27 cellular contexts compared by ENCODE assay signal in genomic region chr6:50249493-50249892, GRCh38.
DNase-seq lines count a peak whose midpoint lies in the region; ATAC-seq and TF ChIP-seq lines count a peak whose summit lies in the region.
"Had no signal": no experiment of that assay in that cellular context is flagged by ENCODE, and none has a peak within 500 bp of the region (broad histone marks: within the 10 kb centered on the region; RNA-seq: fewer than 3 reads in every experiment).

No MANE protein-coding gene starts in this region.

- WGBS in IMR-90 (ENCODE audit: extremely low coverage in 2 of 2, insufficient read length in 1 of 2), 2 experiments, result no CpG with 5 or more reads among the region's 2 CpGs
- no CpG with 5 or more reads among the region's 2 CpGs for WGBS in H9 (ENCODE audit: extremely low coverage, insufficient read length, low lambda C conversion rate)

- no peak overlapping the region for H2BK12ac ChIP-seq in H9 (ENCODE audit: insufficient read length, low read depth, low read length)

- H3K36me3 Mint-ChIP-seq in immature natural killer cell (no peaks in the 10 kb centered on the region), H9 (ENCODE audit: insufficient read depth in 1 of 3, low read depth in 3 of 3) (no peaks in the 10 kb centered on the region)
- H3K36me3 Mint-ChIP-seq: CD8-positive, alpha-beta T cell; natural killer cell had no signal

- no peak overlapping the region for H2AK5ac ChIP-seq in IMR-90 (ENCODE audit: low read depth, low read length)
- H2AK5ac ChIP-seq in H9 (ENCODE audit: insufficient read length, low read length), result no peak overlapping the region

- H4K20me1 ChIP-seq in IMR-90 (ENCODE audit: insufficient read depth, low read length), result no peaks in the 10 kb centered on the region; the same call in 1 of the 2 replicates
- no peaks in the 10 kb centered on the region for H4K20me1 ChIP-seq in H9 (ENCODE audit: control insufficient read depth, insufficient read depth, insufficient read length)

- TF ChIP-seq POLR2A in IMR-90 (IDR thresholded peaks at IDR 0.05; ENCODE audit: low read depth, low read length), result no peak

- H4K5ac ChIP-seq in IMR-90 (ENCODE audit: low read depth, low read length) (no peak overlapping the region), H9 (ENCODE audit: insufficient read length, low read depth, low read length) (no peak overlapping the region)

- H3K18ac ChIP-seq in IMR-90 (ENCODE audit: low read depth, low read length) (no peak overlapping the region), H9 (ENCODE audit: insufficient read length, low read depth, low read length) (no peak overlapping the region)

- no peaks in the 10 kb centered on the region for H3K4me1 ChIP-seq in IMR-90 (ENCODE audit: control insufficient read depth, insufficient read depth, low read length)
- H3K4me1 ChIP-seq in H9 (ENCODE audit: insufficient read depth, low read length), result no peaks in the 10 kb centered on the region
- H3K4me1 ChIP-seq: A549, esophagus muscularis mucosa, gastroesophageal sphincter had no signal

- intact Hi-C loops in IMR-90 (cut with micrococcal nuclease), result no loop called here

- no TSS peak for BruUV-seq in IMR-90 (replicated peaks; lab: Mats Ljungman, UMichigan)

- H3K56ac ChIP-seq in IMR-90 (ENCODE audit: extremely low read depth, insufficient read depth, low read length), result no peak overlapping the region
- no peak overlapping the region for H3K56ac ChIP-seq in H9 (ENCODE audit: insufficient read length, low read depth, low read length)

- DNase-seq in A172 (ENCODE audit: low spot score) (peak; percentile 57), IMR-90 (peak; percentile 66), astrocyte of the spinal cord (ENCODE audit: low read depth, low spot score) (peak; percentile 1), iris pigment epithelial cell (ENCODE audit: low read depth) (peak; percentile 50), NCI-H82 treated with DMSO at 0.1 percent for 48 hours (lab: John Stamatoyannopoulos, UW; ENCODE audit: unreplicated experiment) (no peak), immature natural killer cell (no peak), H9 (no peak)
- DNase-seq: activated CD4-positive, CD25-positive, alpha-beta regulatory T cell; activated naive CD4-positive, alpha-beta T cell treated with Interleukin-2 at 50 U/mL for 16 hours; CD8-positive, alpha-beta T cell; DMS153; endodermal cell; hippocampal formation; MV-4-11; natural killer cell; NCI-H1436 treated with DMSO at 0.1 percent for 48 hours; NCI-H510A; SHP77 treated with DMSO at 0.1 percent for 48 hours; small intestine; stimulated activated CD8-positive, alpha-beta memory T cell treated with anti-CD3 and anti-CD28 coated beads, Interleukin-4, amount 100 ng/mL, for 48 hours; stimulated activated naive CD8-positive, alpha-beta T cell treated with anti-CD3 and anti-CD28 coated beads, Interleukin-15, amount 100 ng/mL, for 72 hours had no signal

- H3K23me2 ChIP-seq in H9 (ENCODE audit: insufficient read length, low read depth, low read length, poor library complexity, severe bottlenecking), result no peaks in the 10 kb centered on the region

- H3K9me3 Mint-ChIP-seq in immature natural killer cell (peaks cover 8 to 27% (median 14%) of the 10 kb centered on the region in 6 donors), H9 (peaks cover 2% of the 10 kb centered on the region in 2 experiments; a peak in 3 of 5 replicates)
- H3K9me3 Mint-ChIP-seq: stimulated activated naive CD8-positive, alpha-beta T cell treated with anti-CD3 and anti-CD28 coated beads, Interleukin-15, amount 100 ng/mL, for 72 hours had no signal

- H3K4me2 ChIP-seq in IMR-90 (ENCODE audit: low read depth, low read length) (no peak overlapping the region), H9 (ENCODE audit: insufficient read depth, insufficient read length, low read length) (no peak overlapping the region)
- H3K4me2 ChIP-seq: A549, KMS-11 had no signal

- no peak overlapping the region for H2AK9ac ChIP-seq in IMR-90 (replicated peaks; ENCODE audit: low read depth, low read length, poor library complexity)

- H3K4me1 Mint-ChIP-seq in immature natural killer cell (no peaks in the 10 kb centered on the region), H9 (no peaks in the 10 kb centered on the region)
- H3K4me1 Mint-ChIP-seq: natural killer cell; stimulated activated naive CD8-positive, alpha-beta T cell treated with anti-CD3 and anti-CD28 coated beads, Interleukin-15, amount 100 ng/mL, for 72 hours had no signal

- H2BK120ac ChIP-seq in IMR-90 (ENCODE audit: low read depth, low read length) (no peak overlapping the region), H9 (ENCODE audit: low read depth, low read length, poor library complexity, severe bottlenecking) (no peak overlapping the region)

- H3K27ac ChIP-seq in IMR-90 (ENCODE audit: insufficient read depth, low read length), result no peak overlapping the region
- H3K27ac ChIP-seq in H9 (ENCODE audit: insufficient read length, low read depth, low read length), result no peak overlapping the region
- H3K27ac ChIP-seq: A549, esophagus muscularis mucosa, gastroesophageal sphincter, KMS-11 had no signal

- H3K9ac ChIP-seq in IMR-90 (ENCODE audit: low read depth, low read length) (no peak overlapping the region), H9 (ENCODE audit: extremely low read depth, insufficient read length, low read length) (no peak overlapping the region)
- H3K9ac ChIP-seq: KMS-11 had no signal

- H2BK15ac ChIP-seq in IMR-90 (ENCODE audit: low read depth, low read length) (no peak overlapping the region), H9 (ENCODE audit: low read depth, low read length) (no peak overlapping the region)

- dilution Hi-C loops in IMR-90 (cut with HindIII; ENCODE audit: low sequenced_read_pairs, unreplicated experiment), result no loop called here

- H3K4me3 Mint-ChIP-seq in immature natural killer cell, result no peak overlapping the region
- H3K4me3 Mint-ChIP-seq in H9, result no peak overlapping the region
- H3K4me3 Mint-ChIP-seq: CD8-positive, alpha-beta T cell; endodermal cell; natural killer cell; stimulated activated naive CD8-positive, alpha-beta T cell treated with anti-CD3 and anti-CD28 coated beads, Interleukin-15, amount 100 ng/mL, for 72 hours had no signal

- H3K27me3 Mint-ChIP-seq in immature natural killer cell (ENCODE audit: low read depth in 3 of 3), result no peaks in the 10 kb centered on the region
- H3K27me3 Mint-ChIP-seq in H9 (ENCODE audit: low read depth), result no peaks in the 10 kb centered on the region
- H3K27me3 Mint-ChIP-seq: stimulated activated naive CD8-positive, alpha-beta T cell treated with anti-CD3 and anti-CD28 coated beads, Interleukin-15, amount 100 ng/mL, for 72 hours had no signal

- no peak for TF ChIP-seq RAD21 in IMR-90 (IDR thresholded peaks at IDR 0.05; ENCODE audit: low read length)

- H2BK5ac ChIP-seq in IMR-90 (ENCODE audit: low read depth, low read length, poor library complexity, severe bottlenecking), result no peak overlapping the region
- H2BK5ac ChIP-seq in H9 (ENCODE audit: insufficient read length, low read length), result no peak overlapping the region

- no peak overlapping the region for H2BK20ac ChIP-seq in IMR-90 (ENCODE audit: low read depth, low read length)
- no peak overlapping the region for H2BK20ac ChIP-seq in H9 (ENCODE audit: low read depth, low read length, poor library complexity, severe bottlenecking)

- H3K27me3 ChIP-seq in IMR-90 (ENCODE audit: control insufficient read depth, insufficient read depth, low read length) (no peaks in the 10 kb centered on the region), H9 (ENCODE audit: insufficient read depth, low read length) (no peaks in the 10 kb centered on the region)
- H3K27me3 ChIP-seq: esophagus muscularis mucosa, gastroesophageal sphincter had no signal

- H3K9me1 ChIP-seq in IMR-90 (ENCODE audit: insufficient read depth, low read length), result no peaks in the 10 kb centered on the region

- H4K91ac ChIP-seq in IMR-90 (ENCODE audit: insufficient read depth, low read depth, low read length), result no peak overlapping the region
- no peak overlapping the region for H4K91ac ChIP-seq in H9 (ENCODE audit: insufficient read length, low read depth, low read length)

- in situ Hi-C loops in IMR-90 (cut with MboI; ENCODE audit: low sequenced_read_pairs) (no loop called here), astrocyte of the spinal cord (cut with HindIII; ENCODE audit: low sequenced_read_pairs) (no loop called here)

- H3K14ac ChIP-seq in IMR-90 (replicated peaks; ENCODE audit: low read depth, low read length) (no peak overlapping the region), H9 (ENCODE audit: insufficient read depth, low read length) (no peak overlapping the region)

- no peak for ATAC-seq in IMR-90 (ENCODE audit: low read depth)
- ATAC-seq in GM19452 (IDR thresholded peaks at IDR 0.05; ENCODE audit: unreplicated experiment), result no peak
- ATAC-seq: A549; CD8-positive, alpha-beta T cell; gastroesophageal sphincter; HCT116; natural killer cell; stimulated activated naive CD8-positive, alpha-beta T cell treated with anti-CD3 and anti-CD28 coated beads, Interleukin-15, amount 100 ng/mL, for 72 hours had no signal

- H4K8ac ChIP-seq in IMR-90 (ENCODE audit: low read depth in 2 of 2, low read length in 2 of 2), result no peak overlapping the region
- H4K8ac ChIP-seq in H9 (replicated peaks; ENCODE audit: insufficient read length, low read depth, low read length), result no peak overlapping the region

- H3K79me1 ChIP-seq in IMR-90 (ENCODE audit: low read depth in 1 of 2, low read length in 2 of 2) (no peaks in the 10 kb centered on the region), H9 (ENCODE audit: insufficient read depth, low read depth, low read length, poor library complexity, severe bottlenecking) (no peaks in the 10 kb centered on the region)

- H2AFZ ChIP-seq in IMR-90 (replicated peaks; ENCODE audit: low read length, poor library complexity) (no peak overlapping the region), H9 (ENCODE audit: low read length) (no peak overlapping the region)

- H3K4me3 ChIP-seq in IMR-90 (ENCODE audit: insufficient read depth, low read depth, low read length) (no peak overlapping the region), astrocyte of the spinal cord (ENCODE audit: low read depth, low read length) (no peak overlapping the region)
- H3K4me3 ChIP-seq: A549, esophagus muscularis mucosa, gastroesophageal sphincter had no signal

- POLR2A ChIA-PET in IMR-90 (lab: Charles Lee; ENCODE audit: unreplicated experiment), result no interaction called here

- CTCF ChIA-PET in IMR-90 (lab: Yijun Ruan, JAX), result no interaction called here

- H3K9me3 ChIP-seq in IMR-90 (ENCODE audit: control insufficient read depth, insufficient read depth, low read length), result no peaks in the 10 kb centered on the region
- no peaks in the 10 kb centered on the region for H3K9me3 ChIP-seq in H9 (ENCODE audit: control insufficient read depth, low read depth, low read length)
- H3K9me3 ChIP-seq: A549, esophagus muscularis mucosa, gastroesophageal sphincter had no signal

- H3K27ac Mint-ChIP-seq in immature natural killer cell (no peak overlapping the region), H9 (no peak overlapping the region)
- H3K27ac Mint-ChIP-seq: CD8-positive, alpha-beta T cell; endodermal cell; natural killer cell; stimulated activated naive CD8-positive, alpha-beta T cell treated with anti-CD3 and anti-CD28 coated beads, Interleukin-15, amount 100 ng/mL, for 72 hours had no signal

- no peaks in the 10 kb centered on the region for H3K36me3 ChIP-seq in IMR-90 (ENCODE audit: control insufficient read depth, insufficient read depth, low read length)
- H3K36me3 ChIP-seq: esophagus muscularis mucosa, gastroesophageal sphincter had no signal

- H3K4ac ChIP-seq in IMR-90 (ENCODE audit: low read depth, low read length) (no peak overlapping the region), H9 (ENCODE audit: low read depth, low read length) (no peak overlapping the region)

- TF ChIP-seq CTCF in IMR-90 (conservative IDR thresholded peaks at IDR 0.05; ENCODE audit: low read depth, low read length) (no peak), astrocyte of the spinal cord (IDR thresholded peaks at IDR 0.05; ENCODE audit: low read depth, low read length) (no peak), H9 (conservative IDR thresholded peaks at IDR 0.05) (no peak)

- no peaks in the 10 kb centered on the region for H3K79me2 ChIP-seq in H9 (ENCODE audit: insufficient read depth, low read length)

- H3K23ac ChIP-seq in IMR-90 (ENCODE audit: low read depth, low read length) (no peak overlapping the region), H9 (ENCODE audit: insufficient read length, low read depth, low read length) (no peak overlapping the region)

- H3T11ph ChIP-seq in H9 (ENCODE audit: low read length), result no peak overlapping the region

Comparison
In these comparisons a context has a peak if more than half of its experiments do, and no peak if none do; other contexts are left out.
1. DNase-seq: peak in A172 (single experiment), IMR-90 (single experiment), astrocyte of the spinal cord (single experiment) and iris pigment epithelial cell (single experiment); none in NCI-H82 treated with DMSO at 0.1 percent for 48 hours (single experiment), immature natural killer cell (0 of 3) and H9 (single experiment).